In the genomic region with DNA sequence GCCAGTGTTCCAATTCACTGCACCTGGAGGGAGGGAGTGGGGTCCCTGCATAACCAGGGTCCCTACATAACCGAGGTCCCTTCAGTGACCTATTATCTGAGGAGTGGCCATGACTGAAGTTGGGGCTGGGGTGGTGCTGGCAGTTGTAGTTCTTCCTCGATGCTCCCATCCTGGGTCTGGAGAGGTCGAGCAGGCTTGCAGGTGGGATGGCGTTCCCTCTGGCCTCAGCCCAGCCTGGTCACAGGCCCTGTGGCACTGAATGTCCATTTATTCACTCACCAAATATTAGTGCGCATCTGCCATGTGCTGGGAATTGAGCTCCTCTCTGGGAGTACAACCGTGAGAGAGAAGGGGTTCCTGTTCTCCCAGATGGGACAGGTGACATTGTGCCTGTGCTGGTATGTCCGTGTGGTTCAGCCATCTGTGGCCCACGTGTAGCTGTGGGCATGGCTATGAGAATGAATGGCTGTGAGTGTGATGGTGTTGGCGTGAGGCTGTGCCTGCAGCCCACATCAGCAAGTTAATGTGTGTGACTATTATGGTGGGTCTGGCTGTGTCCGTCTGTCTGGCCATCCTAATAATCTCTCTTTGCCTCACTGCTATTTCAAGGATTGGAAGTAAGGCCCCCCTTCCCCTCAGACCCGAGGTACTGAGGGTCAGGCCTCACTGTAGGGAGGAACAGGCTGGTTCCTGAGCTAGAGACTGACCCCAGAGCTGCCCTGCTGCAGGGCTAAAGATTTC, we compare ENCODE assay signal across 20 cellular contexts. TPM values are rescaled to one million over a fixed set of nuclear protein-coding genes. Genes with fewer than 3 reads are reported as not detected.
A peak's percentile ranks its signal among the peaks of the same experiment; 100 is the strongest.
DNase-seq lines count a peak whose midpoint lies in the region; ATAC-seq, FAIRE-seq and TF ChIP-seq lines count a peak whose summit lies in the region.
"Had no signal": no experiment of that assay in that cellular context is flagged by ENCODE, and none has a peak within 500 bp of the region (broad histone marks: within the 10 kb centered on the region; RNA-seq: fewer than 3 reads in every experiment).

No MANE protein-coding gene starts in this region.

- TF ChIP-seq CTCF in K562 (IDR thresholded peaks at IDR 0.05 in 2 of 3, conservative IDR thresholded peaks at IDR 0.05 in 1 of 3; ENCODE audit: insufficient read depth in 2 of 3, low read depth in 1 of 3, low read length in 3 of 3): no peak
- no peak for TF ChIP-seq CTCF in lower lobe of right lung (IDR thresholded peaks at IDR 0.05)

- WGBS in K562 (ENCODE audit: insufficient coverage, low coverage, missing lambda C conversion rate): 46% methylated on average over 11 of the region's 11 CpGs

- CTCF ChIA-PET in CD8-positive, alpha-beta memory T cell (lab: Charles Lee): interaction anchor here (0.9 to 5.7 kb wide), 7 partner anchors 13 to 1097 kb away, joined by 3 to 108 read pairs (median 6); no protein-coding TSS in a partner anchor
- CTCF ChIA-PET in K562 (lab: Yijun Ruan, JAX; ENCODE audit: low intra/inter-chr PET ratio): interaction anchor here (0.7 to 3.7 kb wide), 6 partner anchors 28 to 329 kb away, joined by 3 to 56 read pairs (median 8); no protein-coding TSS in a partner anchor

- no peaks in the 10 kb centered on the region for H3K9me1 ChIP-seq in K562 (ENCODE audit: control insufficient read depth, insufficient read depth, low read length)

- H3K4me3 Mint-ChIP-seq in CD8-positive, alpha-beta memory T cell: peak overlapping the region in 1 of 7 donors; percentile 28
- H3K4me3 Mint-ChIP-seq: CD4-positive, alpha-beta T cell had no signal

- peak overlapping the region; percentile 56 for H3K4me2 ChIP-seq in K562 (ENCODE audit: insufficient read depth, low read length)

- intact Hi-C loops in K562 (cut with micrococcal nuclease): loop anchor here (5.0 kb wide), 1 partner anchor 88 kb away; a partner anchor contains a TSS
- intact Hi-C loops in lower lobe of right lung (cut with DNase I): no loop called here

- no peaks in the 10 kb centered on the region for H3K9me3 Mint-ChIP-seq in CD8-positive, alpha-beta memory T cell
- H3K9me3 Mint-ChIP-seq: CD4-positive, alpha-beta T cell had no signal

- peaks cover 0 to 19% (median 12%) of the 10 kb centered on the region in 3 donors for H3K4me1 Mint-ChIP-seq in CD8-positive, alpha-beta memory T cell

- H3K27me3 Mint-ChIP-seq in CD8-positive, alpha-beta memory T cell: peaks cover 0 to 6% of the 10 kb centered on the region in 2 donors
- H3K27me3 Mint-ChIP-seq: CD4-positive, alpha-beta T cell had no signal

- no peaks in the 10 kb centered on the region for H4K20me1 ChIP-seq in K562 (replicated peaks; ENCODE audit: control insufficient read depth, insufficient read depth, low read length)

- H3K9me3 ChIP-seq in CD8-positive, alpha-beta memory T cell (ENCODE audit: low read length): no peaks in the 10 kb centered on the region
- H3K9me3 ChIP-seq in K562 (replicated peaks; ENCODE audit: control insufficient read depth, insufficient read depth, low read depth, low read length) (no peaks in the 10 kb centered on the region), lower lobe of right lung (no peaks in the 10 kb centered on the region), skeletal muscle tissue (ENCODE audit: control insufficient read depth in 3 of 3, low read length in 3 of 3) (no peaks in the 10 kb centered on the region)
- no peaks in the 10 kb centered on the region for H3K9me3 ChIP-seq in effector memory CD4-positive, alpha-beta T cell (ENCODE audit: control insufficient read depth, low read length)
- H3K9me3 ChIP-seq: HAP-1, neutrophil, SJCRH30 had no signal

- in situ Hi-C loops in K562 (cut with MboI): no loop called here

- H3K79me2 ChIP-seq in K562 (ENCODE audit: control insufficient read depth, insufficient read depth, low read length): peaks cover 10% of the 10 kb centered on the region; the same call in 2 of the 3 replicates

- no peak overlapping the region for H3K4me3 ChIP-seq in CD8-positive, alpha-beta memory T cell (ENCODE audit: low read length)
- H3K4me3 ChIP-seq in K562 (no peak overlapping the region), lower lobe of right lung (no peak overlapping the region), skeletal muscle tissue (ENCODE audit: low read length in 3 of 3) (no peak overlapping the region)
- H3K4me3 ChIP-seq in effector memory CD4-positive, alpha-beta T cell (ENCODE audit: insufficient read depth, low read depth, low read length, poor library complexity, severe bottlenecking): no peak overlapping the region
- H3K4me3 ChIP-seq: HAP-1, SJCRH30 had no signal

- DNase-seq in CD8-positive, alpha-beta memory T cell: no peak
- DNase-seq in K562 (ENCODE audit: extremely low read depth in 1 of 4, low spot score in 3 of 4): no peak
- no peak for DNase-seq in lower lobe of right lung
- no peak for DNase-seq in SW480 (ENCODE audit: low spot score)
- DNase-seq in effector memory CD4-positive, alpha-beta T cell: no peak
- DNase-seq: activated CD4-positive, alpha-beta T cell treated with anti-CD3 and anti-CD28 coated beads for 1 hour; activated effector memory CD4-positive, alpha-beta T cell treated with anti-CD3 and anti-CD28 coated beads, Interleukin-2, amount 50 U/mL, for 16 hours; CD4-positive, alpha-beta T cell; DND-41; mammary epithelial cell; NCI-H1105 treated with DMSO at 0.1 percent for 48 hours; stimulated activated CD4-positive, alpha-beta T cell treated with anti-CD3 and anti-CD28 coated beads, Interleukin-4, amount 100 ng/mL, for 24 hours had no signal

- no peaks in the 10 kb centered on the region for H3K4me1 ChIP-seq in CD8-positive, alpha-beta memory T cell (ENCODE audit: insufficient read depth, low read length)
- H3K4me1 ChIP-seq in K562 (replicated peaks in 1 of 2; ENCODE audit: control insufficient read depth in 2 of 2, insufficient read depth in 2 of 2, low read length in 2 of 2) (peaks cover 59 to 73% of the 10 kb centered on the region in 2 experiments), lower lobe of right lung (peaks cover 35% of the 10 kb centered on the region), skeletal muscle tissue (ENCODE audit: control insufficient read depth in 3 of 3, insufficient read depth in 3 of 3, low read length in 3 of 3) (peaks cover 32 to 43% (median 40%) of the 10 kb centered on the region in 3 donors)
- peaks cover 7% of the 10 kb centered on the region for H3K4me1 ChIP-seq in effector memory CD4-positive, alpha-beta T cell (ENCODE audit: control insufficient read depth, insufficient read depth, low read length, poor library complexity, severe bottlenecking)

- peak overlapping the region in 4 of 8 donors; percentile 23 to 79 (median 68) for H3K27ac Mint-ChIP-seq in CD8-positive, alpha-beta memory T cell
- H3K27ac Mint-ChIP-seq: CD4-positive, alpha-beta T cell had no signal

- H3K27me3 ChIP-seq in CD8-positive, alpha-beta memory T cell (ENCODE audit: insufficient read depth, low read length, poor library complexity, severe bottlenecking): no peaks in the 10 kb centered on the region
- H3K27me3 ChIP-seq in K562 (ENCODE audit: control insufficient read depth in 2 of 2, insufficient read depth in 2 of 2, low read length in 2 of 2): no peaks in the 10 kb centered on the region
- H3K27me3 ChIP-seq in lower lobe of right lung (ENCODE audit: low read depth): no peaks in the 10 kb centered on the region
- no peaks in the 10 kb centered on the region for H3K27me3 ChIP-seq in skeletal muscle tissue (ENCODE audit: control insufficient read depth in 3 of 3, insufficient read depth in 3 of 3, low read length in 3 of 3)
- no peaks in the 10 kb centered on the region for H3K27me3 ChIP-seq in effector memory CD4-positive, alpha-beta T cell (replicated peaks; ENCODE audit: control insufficient read depth, insufficient read depth, low read length, poor library complexity, severe bottlenecking)
- H3K27me3 ChIP-seq: SJCRH30 had no signal

- peak overlapping the region; percentile 26 for H2AFZ ChIP-seq in K562 (ENCODE audit: low read depth, low read length)

- H3K36me3 ChIP-seq in CD8-positive, alpha-beta memory T cell (ENCODE audit: insufficient read depth, low read length): no peaks in the 10 kb centered on the region
- H3K36me3 ChIP-seq in K562 (ENCODE audit: control insufficient read depth, insufficient read depth, low read length) (no peaks in the 10 kb centered on the region), lower lobe of right lung (no peaks in the 10 kb centered on the region), skeletal muscle tissue (ENCODE audit: control insufficient read depth in 3 of 3, insufficient read depth in 3 of 3, low read length in 3 of 3) (no peaks in the 10 kb centered on the region)
- no peaks in the 10 kb centered on the region for H3K36me3 ChIP-seq in effector memory CD4-positive, alpha-beta T cell (ENCODE audit: control insufficient read depth, insufficient read depth, low read length)
- H3K36me3 ChIP-seq: HAP-1, neutrophil, SJCRH30 had no signal

- POLR2A ChIA-PET in CD8-positive, alpha-beta memory T cell (lab: Charles Lee): interaction anchor here (0.9 kb wide), 2 partner anchors 20 to 29 kb away, joined by 3 read pairs; no protein-coding TSS in a partner anchor
- POLR2A ChIA-PET in K562 (lab: Yijun Ruan, JAX): interaction anchor here (0.6 to 3.2 kb wide), 18 partner anchors 9 to 513 kb away, joined by 3 to 17 read pairs (median 8); no protein-coding TSS in a partner anchor

- no peak for TF ChIP-seq EP300 in K562 (IDR thresholded peaks at IDR 0.05; ENCODE audit: low read length)

- ATAC-seq in K562 (no peak), lower lobe of right lung (no peak), GM18873 (IDR thresholded peaks at IDR 0.05; ENCODE audit: low FRiP score, unreplicated experiment) (no peak), GM19455 (IDR thresholded peaks at IDR 0.05; ENCODE audit: unreplicated experiment) (no peak)

- H3K36me3 Mint-ChIP-seq in CD8-positive, alpha-beta memory T cell: peaks cover 0 to 2% (median 0%) of the 10 kb centered on the region in 3 donors

- H3K27ac ChIP-seq in CD8-positive, alpha-beta memory T cell (ENCODE audit: low read depth, low read length): peak overlapping the region; percentile 6
- peak overlapping the region; percentile 65 for H3K27ac ChIP-seq in K562 (ENCODE audit: extremely low read depth, low read depth, low read length)
- H3K27ac ChIP-seq in lower lobe of right lung: peak overlapping the region; percentile 36
- peak overlapping the region; percentile 25 for H3K27ac ChIP-seq in skeletal muscle tissue (ENCODE audit: low read depth, low read length)
- H3K27ac ChIP-seq in effector memory CD4-positive, alpha-beta T cell (ENCODE audit: insufficient read depth, low read length, poor library complexity, severe bottlenecking): no peak overlapping the region
- H3K27ac ChIP-seq: neutrophil, SJCRH30 had no signal

- TF ChIP-seq POLR2A in K562 (conservative IDR thresholded peaks at IDR 0.05): no peak

- no peak for TF ChIP-seq RAD21 in K562 (CRISPR knock-in tag; conservative IDR thresholded peaks at IDR 0.05 in 1 of 2, IDR thresholded peaks at IDR 0.05 in 1 of 2)

- FAIRE-seq in K562 (lab: Jason Lieb, UNC): peak; percentile 49
- FAIRE-seq: GM19239 had no signal

- BruUV-seq in K562 (replicated peaks; lab: Mats Ljungman, UMichigan): no TSS peak

- H3K9ac ChIP-seq in K562 (ENCODE audit: insufficient read depth in 1 of 2, low read depth in 2 of 2, low read length in 2 of 2) (peak overlapping the region; percentile 42 to 59), skeletal muscle tissue (ENCODE audit: low read depth in 1 of 3, low read length in 3 of 3) (peak overlapping the region in 1 of 3 donors; percentile 40)

RNA-seq across cellular contexts. Expression of a gene that starts 3.9 kb away (rescaled TPM):
- 1 to 10 TPM; 6.8 to 7.3 TPM for total RNA-seq in CD8-positive, alpha-beta memory T cell
- polyA plus RNA-seq in CD8-positive, alpha-beta memory T cell: 0.21 TPM
- total RNA-seq in K562 (2011; cell fraction: chromatin; rRNA removed; ENCODE audit: low replicate concordance): 15.5 and 41.5 TPM in 2 replicates
- total RNA-seq in K562 (2011; cell fraction: nucleolus; rRNA removed): 28.5 and 33.8 TPM in 2 replicates
- 21.3 and 22.7 TPM in 2 replicates for total RNA-seq in K562 (2011; cell fraction: nucleoplasm; rRNA removed)
- 4.1 and 8.4 TPM in 2 replicates for total RNA-seq in K562 (2014; rRNA removed)
- 2.5 and 3.0 TPM in 2 replicates for total RNA-seq in K562 (2014; rRNA removed; fragmentation: Illumina TruSeq; extraction: Trizol)
- 0.51 and 0.75 TPM in 2 replicates for total RNA-seq in K562 (2015; rRNA removed; fragmentation: Illumina TruSeq; extraction: Trizol)
- total RNA-seq in K562 (2021): 16.7 and 18.7 TPM in 2 replicates
- polyA plus RNA-seq in K562 (2011; rRNA removed): 2.9 and 8.8 TPM in 2 replicates
- polyA plus RNA-seq in K562 (2011; cell fraction: cytosol; rRNA removed): 5.7 and 6.6 TPM in 2 replicates
- polyA plus RNA-seq in K562 (2011; cell fraction: nucleus; rRNA removed): 27.8 and 27.9 TPM in 2 replicates
- polyA plus RNA-seq in K562 (2012): 6.2 and 54.3 TPM in 2 replicates
- polyA plus RNA-seq in K562 (2014; fragmentation: Illumina TruSeq; extraction: Trizol): 12.9 and 16.7 TPM in 2 replicates
- under 1 TPM; 0.17 to 0.25 TPM for polyA plus RNA-seq in K562 (2014; fragmentation: Nextera tagmentation; extraction: Ambion mirVana)
- polyA plus RNA-seq in K562 (2014; rRNA removed): 10.5 and 10.6 TPM in 2 replicates
- 3.7 and 5.1 TPM in 2 replicates for polyA minus RNA-seq in K562 (2011; rRNA and poly(A)+ RNA removed)
- 2.5 and 5.5 TPM in 2 replicates for polyA minus RNA-seq in K562 (2011; cell fraction: cytosol; rRNA and poly(A)+ RNA removed)
- 6.1 and 10.2 TPM in 2 replicates for polyA minus RNA-seq in K562 (2011; cell fraction: nucleus; rRNA and poly(A)+ RNA removed)
- 24.2 TPM for total RNA-seq in lower lobe of right lung
- total RNA-seq in skeletal muscle tissue: 2.1 TPM
- total RNA-seq: dermis blood vessel endothelial cell had no signal

RNA-seq across cellular contexts. Expression of a gene that starts 43.7 kb away (rescaled TPM):
- 1 to 10 TPM; 2.7 to 3.4 TPM for total RNA-seq in CD8-positive, alpha-beta memory T cell
- 0.43 TPM for polyA plus RNA-seq in CD8-positive, alpha-beta memory T cell
- 1.4 and 6.8 TPM in 2 replicates for total RNA-seq in K562 (2011; cell fraction: chromatin; rRNA removed; ENCODE audit: low replicate concordance)
- 5.8 TPM in 2 replicates for total RNA-seq in K562 (2011; cell fraction: nucleolus; rRNA removed)
- 4.1 and 6.1 TPM in 2 replicates for total RNA-seq in K562 (2011; cell fraction: nucleoplasm; rRNA removed)
- 3.0 and 4.5 TPM in 2 replicates for total RNA-seq in K562 (2014; rRNA removed)
- 0.70 and 1.5 TPM in 2 replicates for total RNA-seq in K562 (2014; rRNA removed; fragmentation: Illumina TruSeq; extraction: Trizol)
- total RNA-seq in K562 (2015; rRNA removed; fragmentation: Illumina TruSeq; extraction: Trizol): 1.7 and 2.2 TPM in 2 replicates
- 4.4 and 5.2 TPM in 2 replicates for total RNA-seq in K562 (2021)
- polyA plus RNA-seq in K562 (2011; rRNA removed): 1.3 and 2.3 TPM in 2 replicates
- 2.0 and 4.9 TPM in 2 replicates for polyA plus RNA-seq in K562 (2011; cell fraction: cytosol; rRNA removed)
- 6.8 and 13.1 TPM in 2 replicates for polyA plus RNA-seq in K562 (2011; cell fraction: nucleus; rRNA removed)
- 3.7 and 4.3 TPM in 2 replicates for polyA plus RNA-seq in K562 (2012)
- polyA plus RNA-seq in K562 (2014; fragmentation: Illumina TruSeq; extraction: Trizol): 1.5 and 3.0 TPM in 2 replicates
- under 1 TPM; 0.31 to 0.64 TPM for polyA plus RNA-seq in K562 (2014; fragmentation: Nextera tagmentation; extraction: Ambion mirVana)
- 3.7 and 4.5 TPM in 2 replicates for polyA plus RNA-seq in K562 (2014; rRNA removed)
- 0.36 and 0.39 TPM in 2 replicates for polyA minus RNA-seq in K562 (2011; rRNA and poly(A)+ RNA removed)
- polyA minus RNA-seq in K562 (2011; cell fraction: cytosol; rRNA and poly(A)+ RNA removed): 1.1 and 5.4 TPM in 2 replicates
- polyA minus RNA-seq in K562 (2011; cell fraction: nucleus; rRNA and poly(A)+ RNA removed): 1.7 and 2.2 TPM in 2 replicates
- 10.7 TPM for total RNA-seq in lower lobe of right lung
- total RNA-seq in skeletal muscle tissue: under 0.01 TPM

RNA-seq across cellular contexts. Expression of a gene that starts 56.1 kb away (rescaled TPM):
- 10 to 100 TPM; 39.7 to 41.7 TPM for total RNA-seq in CD8-positive, alpha-beta memory T cell
- 1.9 TPM for polyA plus RNA-seq in CD8-positive, alpha-beta memory T cell
- total RNA-seq in K562 (2011; cell fraction: chromatin; rRNA removed; ENCODE audit: low replicate concordance): 27.8 and 57.7 TPM in 2 replicates
- total RNA-seq in K562 (2011; cell fraction: nucleolus; rRNA removed): 51.2 and 57.7 TPM in 2 replicates
- total RNA-seq in K562 (2011; cell fraction: nucleoplasm; rRNA removed): 45.8 and 54.2 TPM in 2 replicates
- total RNA-seq in K562 (2014; rRNA removed) (86.8 and 116 TPM in 2 replicates), K562 (2014; rRNA removed; fragmentation: Illumina TruSeq; extraction: Trizol) (23.4 and 31.0 TPM in 2 replicates), K562 (2015; rRNA removed; fragmentation: Illumina TruSeq; extraction: Trizol) (43.8 and 45.9 TPM in 2 replicates), K562 (2021) (76.2 and 78.0 TPM in 2 replicates), lower lobe of right lung (17.3 TPM), skeletal muscle tissue (29.7 TPM)
- polyA plus RNA-seq in K562 (2011; rRNA removed) (39.0 and 43.9 TPM in 2 replicates), K562 (2014; fragmentation: Illumina TruSeq; extraction: Trizol) (63.7 and 69.7 TPM in 2 replicates), K562 (2014; fragmentation: Nextera tagmentation; extraction: Ambion mirVana) (1 to 10 TPM; 1.3 to 2.8 TPM), K562 (2014; rRNA removed) (71.9 and 85.4 TPM in 2 replicates)
- polyA plus RNA-seq in K562 (2011; cell fraction: cytosol; rRNA removed): 78.6 and 206 TPM in 2 replicates
- polyA plus RNA-seq in K562 (2011; cell fraction: nucleus; rRNA removed): 55.1 and 117 TPM in 2 replicates
- 44.8 and 50.7 TPM in 2 replicates for polyA plus RNA-seq in K562 (2012)
- polyA minus RNA-seq in K562 (2011; rRNA and poly(A)+ RNA removed): 21.4 and 27.7 TPM in 2 replicates
- polyA minus RNA-seq in K562 (2011; cell fraction: cytosol; rRNA and poly(A)+ RNA removed): 40.9 and 42.3 TPM in 2 replicates
- polyA minus RNA-seq in K562 (2011; cell fraction: nucleus; rRNA and poly(A)+ RNA removed): 26.7 and 28.3 TPM in 2 replicates
